8 cellular contexts compared by ENCODE assay signal in the genomic region with DNA sequence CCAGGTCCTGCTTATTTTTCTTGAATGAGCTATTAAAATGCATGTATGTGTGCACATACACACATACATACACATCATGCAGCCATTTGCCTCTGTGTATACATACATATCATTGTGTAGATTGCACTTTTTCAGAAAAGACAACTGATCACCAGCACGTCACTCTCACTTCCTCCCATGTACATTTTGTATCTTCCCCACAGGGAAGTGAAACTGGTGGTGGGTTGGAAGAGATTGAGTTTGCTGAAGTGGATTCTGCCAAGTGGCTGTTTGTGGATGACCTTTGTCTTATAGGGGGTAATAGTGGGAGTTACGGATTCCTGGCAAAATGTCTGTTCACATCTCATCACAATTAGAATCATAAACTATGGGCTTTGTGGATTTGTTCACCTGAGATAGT.
DNase-seq lines count a peak whose midpoint lies in the region; ATAC-seq lines count a peak whose summit lies in the region.

No MANE protein-coding gene starts in this region.

- no peak overlapping the region for H3K4me3 ChIP-seq in BLaER1 treated with 17β-estradiol and CSF1 and Interleukin-3, amounts not matched to agents 10 nM and 100 nM

- no peaks in the 10 kb centered on the region for H4K20me1 ChIP-seq in BLaER1 treated with 17β-estradiol and CSF1 and Interleukin-3, amounts not matched to agents 10 nM and 100 nM

- DNase-seq in globus pallidus (ENCODE audit: low spot score) (peak; percentile 61), EL (no peak), NCI-H524 treated with DMSO at 0.1 percent for 48 hours (lab: John Stamatoyannopoulos, UW) (no peak), islet precursor cell (no peak)
- no peak for DNase-seq in activated effector memory CD4-positive, alpha-beta T cell treated with anti-CD3 and anti-CD28 coated beads, Interleukin-2, amount 50 U/mL, for 16 hours

- peak; percentile 65 for ATAC-seq in GM19455 (IDR thresholded peaks at IDR 0.05; ENCODE audit: unreplicated experiment)
- peak; percentile 58 for ATAC-seq in HG03520 (IDR thresholded peaks at IDR 0.05; ENCODE audit: unreplicated experiment)

- no peaks in the 10 kb centered on the region for H3K27me3 ChIP-seq in BLaER1 treated with 17β-estradiol and CSF1 and Interleukin-3, amounts not matched to agents 10 nM and 100 nM

- H3K36me3 ChIP-seq in BLaER1 treated with 17β-estradiol and CSF1 and Interleukin-3, amounts not matched to agents 10 nM and 100 nM, result no peaks in the 10 kb centered on the region

- H3K27ac ChIP-seq in BLaER1 treated with 17β-estradiol and CSF1 and Interleukin-3, amounts not matched to agents 10 nM and 100 nM, result peak overlapping the region; percentile 75 to 92 (median 87)

- H3K4me2 ChIP-seq in BLaER1 treated with 17β-estradiol and CSF1 and Interleukin-3, amounts not matched to agents 10 nM and 100 nM, result peak overlapping the region; percentile 66 to 93 (median 80)

- H3K9ac ChIP-seq in BLaER1 treated with 17β-estradiol and CSF1 and Interleukin-3, amounts not matched to agents 10 nM and 100 nM, result peak overlapping the region; percentile 53 to 74 (median 68); a peak in 21 of 22 replicates

- peaks cover 0 to 6% (median 0%) of the 10 kb centered on the region in 11 experiments; a peak in 1 of 22 replicates for H3K9me3 ChIP-seq in BLaER1 treated with 17β-estradiol and CSF1 and Interleukin-3, amounts not matched to agents 10 nM and 100 nM (replicated peaks in 1 of 11)

- peaks cover 67 to 95% (median 76%) of the 10 kb centered on the region in 10 experiments for H3K4me1 ChIP-seq in BLaER1 treated with 17β-estradiol and CSF1 and Interleukin-3, amounts not matched to agents 10 nM and 100 nM
